In the genomic region with DNA sequence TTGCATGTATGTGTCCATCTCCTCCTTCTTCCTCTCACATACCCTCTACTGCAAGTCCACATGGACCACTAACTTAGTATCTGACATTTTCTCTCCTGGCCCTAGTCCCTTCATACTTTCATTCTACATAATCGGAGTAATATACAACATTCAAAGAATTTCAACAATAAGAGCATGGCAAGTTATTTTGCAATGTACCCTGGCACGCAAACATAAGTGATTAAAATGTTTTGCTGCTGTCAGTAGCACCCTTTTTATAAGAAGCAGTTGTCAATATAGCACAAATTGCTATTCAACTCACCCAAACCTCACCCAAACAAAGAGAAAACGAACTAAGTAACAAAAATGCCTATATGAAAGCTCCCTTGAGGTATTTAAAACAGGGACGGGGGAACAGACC, we compare ENCODE assay signal across 8 cellular contexts. TPM values are rescaled to one million over a fixed set of nuclear protein-coding genes. Genes with fewer than 3 reads are reported as not detected.
A peak's percentile ranks its signal among the peaks of the same experiment; 100 is the strongest.
DNase-seq lines count a peak whose midpoint lies in the region; ATAC-seq and TF ChIP-seq lines count a peak whose summit lies in the region.

No MANE protein-coding gene starts in this region.

- TF ChIP-seq CTCF in AG09309 (IDR thresholded peaks at IDR 0.05; ENCODE audit: control insufficient read depth, insufficient read depth, low read depth, low read length, missing control alignments) (no peak), LNCaP clone FGC (IDR thresholded peaks at IDR 0.05; ENCODE audit: control insufficient read depth, extremely low read depth, insufficient read depth) (no peak), coronary artery (IDR thresholded peaks at IDR 0.05) (no peak)

- H3K27ac ChIP-seq in coronary artery, result peak overlapping the region; percentile 95 to 98
- H3K27ac ChIP-seq in muscle layer of duodenum (ENCODE audit: low read length), result peak overlapping the region; percentile 62

- H3K9me3 ChIP-seq in muscle layer of duodenum (ENCODE audit: control insufficient read depth in 1 of 2, low read length in 2 of 2), result no peaks in the 10 kb centered on the region

- no peaks in the 10 kb centered on the region for H3K27me3 ChIP-seq in muscle layer of duodenum (ENCODE audit: low read depth, low read length)

- H3K4me1 ChIP-seq in muscle layer of duodenum (ENCODE audit: control insufficient read depth in 1 of 2, insufficient read depth in 2 of 2, low read length in 2 of 2), result peaks cover 13 to 30% of the 10 kb centered on the region in 2 donors

- H3K4me3 ChIP-seq in AG09309 (ENCODE audit: control insufficient read depth, low read depth, low read length) (peak overlapping the region; percentile 75), LNCaP clone FGC (ENCODE audit: low read depth, low read length) (peak overlapping the region; percentile 86), coronary artery (peak overlapping the region; percentile 85), muscle layer of duodenum (ENCODE audit: low read depth in 1 of 2, low read length in 2 of 2) (peak overlapping the region; percentile 81 to 93)

- intact Hi-C loops in sciatic nerve (cut with DNase I), result no loop called here

- DNase-seq in AG09309 (ENCODE audit: low read depth), result no peak
- DNase-seq in LNCaP clone FGC (ENCODE audit: low read depth), result no peak
- DNase-seq in coronary artery (ENCODE audit: low spot score), result no peak
- DNase-seq in foreskin melanocyte, result no peak
- no peak for DNase-seq in sciatic nerve (ENCODE audit: low spot score)

- no peaks in the 10 kb centered on the region for H3K36me3 ChIP-seq in muscle layer of duodenum (ENCODE audit: control insufficient read depth in 1 of 2, insufficient read depth in 2 of 2, low read length in 2 of 2)

- ATAC-seq in HG03565 (IDR thresholded peaks at IDR 0.05; ENCODE audit: unreplicated experiment), result no peak
- ATAC-seq in sciatic nerve, result no peak
- no peak for ATAC-seq in GM18909 (IDR thresholded peaks at IDR 0.05; ENCODE audit: poor library complexity, unreplicated experiment)

RNA-seq across cellular contexts. Expression of a gene that starts 1.8 kb away (rescaled TPM):
- 125 TPM for total RNA-seq in sciatic nerve
